In the genomic region with DNA sequence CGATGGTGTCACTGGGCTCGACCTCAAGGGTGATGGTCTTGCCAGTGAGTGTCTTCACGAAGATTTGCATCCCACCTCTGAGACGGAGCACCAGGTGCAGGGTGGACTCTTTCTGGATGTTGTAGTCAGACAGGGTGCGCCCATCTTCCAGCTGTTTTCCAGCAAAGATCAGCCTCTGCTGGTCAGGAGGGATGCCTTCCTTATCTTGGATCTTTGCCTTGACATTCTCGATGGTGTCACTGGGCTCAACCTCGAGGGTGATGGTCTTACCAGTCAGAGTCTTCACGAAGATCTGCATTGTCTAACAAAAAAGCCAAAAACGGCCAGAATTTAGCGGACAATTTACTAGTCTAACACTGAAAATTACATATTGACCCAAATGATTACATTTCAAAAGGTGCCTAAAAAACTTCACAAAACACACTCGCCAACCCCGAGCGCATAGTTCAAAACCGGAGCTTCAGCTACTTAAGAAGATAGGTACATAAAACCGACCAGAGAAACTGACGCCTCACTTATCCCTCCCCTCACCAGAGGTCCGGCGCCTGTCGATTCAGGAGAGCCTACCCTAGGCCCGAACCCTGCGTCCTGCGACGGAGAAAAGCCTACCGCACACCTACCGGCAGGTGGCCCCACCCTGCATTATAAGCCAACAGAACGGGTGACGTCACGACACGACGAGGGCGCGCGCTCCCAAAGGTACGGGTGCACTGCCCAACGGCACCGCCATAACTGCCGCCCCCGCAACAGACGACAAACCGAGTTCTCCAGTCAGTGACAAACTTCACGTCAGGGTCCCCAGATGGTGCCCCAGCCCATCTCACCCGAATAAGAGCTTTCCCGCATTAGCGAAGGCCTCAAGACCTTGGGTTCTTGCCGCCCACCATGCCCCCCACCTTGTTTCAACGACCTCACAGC, we compare ENCODE assay signal across 8 cellular contexts. TPM values are rescaled to one million over a fixed set of nuclear protein-coding genes. Genes with fewer than 3 reads are reported as not detected.
DNase-seq lines count a peak whose midpoint lies in the region; ATAC-seq lines count a peak whose summit lies in the region.

No MANE protein-coding gene starts in this region.

- peaks cover 0 to 10% (median 3%) of the 10 kb centered on the region in 3 donors for H3K27me3 Mint-ChIP-seq in naive B cell
- H3K27me3 Mint-ChIP-seq in stimulated activated naive B cell treated with anti-CD40 and anti-IgM and Interleukin-4, amounts not matched to agents 10 μg/mL and 1 μg/mL and 100 μg/mL, for 72 hours = peaks cover 0 to 4% of the 10 kb centered on the region in 2 donors

- H3K9me3 Mint-ChIP-seq in naive B cell = peaks cover 0 to 10% (median 2%) of the 10 kb centered on the region in 7 donors
- no peaks in the 10 kb centered on the region for H3K9me3 Mint-ChIP-seq in stimulated activated naive B cell treated with anti-CD40 and anti-IgM and Interleukin-4, amounts not matched to agents 10 μg/mL and 1 μg/mL and 100 μg/mL, for 72 hours

- ATAC-seq in GM18519 (IDR thresholded peaks at IDR 0.05; ENCODE audit: low FRiP score, unreplicated experiment) = peak; percentile 20
- peak; percentile 55 to 57 for ATAC-seq in naive B cell (ENCODE audit: low read depth in 2 of 2)
- ATAC-seq in stimulated activated naive B cell treated with anti-CD40 and anti-IgM and Interleukin-4, amounts not matched to agents 10 μg/mL and 1 μg/mL and 100 μg/mL, for 72 hours (replicated peaks) = peak; percentile 40 to 51

- H3K27ac Mint-ChIP-seq in naive B cell = peak overlapping the region; percentile 100
- H3K27ac Mint-ChIP-seq in stimulated activated naive B cell treated with anti-CD40 and anti-IgM and Interleukin-4, amounts not matched to agents 10 μg/mL and 1 μg/mL and 100 μg/mL, for 72 hours = peak overlapping the region; percentile 99

- H3K27ac ChIP-seq in epithelial cell of prostate = peak overlapping the region; percentile 99

- DNase-seq in HT1080 (ENCODE audit: low read depth) = peak; percentile 78
- peak; percentile 84 to 91 for DNase-seq in activated CD8-positive, alpha-beta memory T cell treated with anti-CD3 and anti-CD28 coated beads for 4 hours (ENCODE audit: low read depth in 2 of 2)
- DNase-seq in epithelial cell of prostate (ENCODE audit: low read depth, low spot score) = no peak
- DNase-seq in naive B cell = peak; percentile 90
- DNase-seq in stimulated activated naive B cell treated with anti-CD40 and anti-IgM and Interleukin-4, amounts not matched to agents 10 μg/mL and 1 μg/mL and 100 μg/mL, for 72 hours = peak; percentile 83
- no peak for DNase-seq in NCI-H1436 (lab: John Stamatoyannopoulos, UW)
- no peak for DNase-seq in NCI-H146 treated with DMSO at 0.1 percent for 48 hours (lab: John Stamatoyannopoulos, UW; ENCODE audit: unreplicated experiment)

- peaks cover 62 to 78% (median 64%) of the 10 kb centered on the region in 3 donors for H3K4me1 Mint-ChIP-seq in naive B cell
- H3K4me1 Mint-ChIP-seq in stimulated activated naive B cell treated with anti-CD40 and anti-IgM and Interleukin-4, amounts not matched to agents 10 μg/mL and 1 μg/mL and 100 μg/mL, for 72 hours = peaks cover 60 to 80% of the 10 kb centered on the region in 2 donors

- H3K4me3 Mint-ChIP-seq in naive B cell = peak overlapping the region; percentile 97 to 100 (median 100)
- peak overlapping the region; percentile 89 to 93 for H3K4me3 Mint-ChIP-seq in stimulated activated naive B cell treated with anti-CD40 and anti-IgM and Interleukin-4, amounts not matched to agents 10 μg/mL and 1 μg/mL and 100 μg/mL, for 72 hours

- peaks cover 27 to 29% of the 10 kb centered on the region in 2 donors for H3K36me3 Mint-ChIP-seq in naive B cell
- H3K36me3 Mint-ChIP-seq in stimulated activated naive B cell treated with anti-CD40 and anti-IgM and Interleukin-4, amounts not matched to agents 10 μg/mL and 1 μg/mL and 100 μg/mL, for 72 hours = peaks cover 39 to 48% of the 10 kb centered on the region in 2 donors

RNA-seq across cellular contexts. Expression of gene UBC, which starts 0.7 kb away (rescaled TPM):
- 1,483 and 1,600 TPM in 2 replicates for total RNA-seq in HT1080 (2014; rRNA removed; shearing (Covaris generic))
- 761 and 779 TPM in 2 replicates for polyA plus RNA-seq in HT1080 (2015; cell fraction: cytosol; rRNA removed)
- polyA plus RNA-seq in HT1080 (2015; cell fraction: nucleus; rRNA removed) = 1,911 and 1,983 TPM in 2 replicates
- polyA plus RNA-seq in naive B cell (ENCODE audit: low read depth in 6 of 6) = 1,000 to 10,000 TPM in 5 of 6 donors, 100 to 1,000 TPM in 1; 741 to 1,939 (median 1,380) TPM

RNA-seq across cellular contexts. Expression of gene SCARB1, which starts 50.1 kb away (rescaled TPM):
- total RNA-seq in HT1080 (2014; rRNA removed; shearing (Covaris generic)) = 18.6 and 19.5 TPM in 2 replicates
- polyA plus RNA-seq in HT1080 (2015; cell fraction: cytosol; rRNA removed) = 23.8 and 27.7 TPM in 2 replicates
- 41.9 and 46.0 TPM in 2 replicates for polyA plus RNA-seq in HT1080 (2015; cell fraction: nucleus; rRNA removed)
- 10 to 100 TPM in 4 of 6 donors, 1 to 10 TPM in 2; 4.1 to 20.8 (median 12.1) TPM for polyA plus RNA-seq in naive B cell (ENCODE audit: low read depth in 6 of 6)

Comparison
In these comparisons a context has a peak if more than half of its experiments do, and no peak if none do; other contexts are left out.
1. DNase-seq: peak in HT1080 (single experiment), activated CD8-positive, alpha-beta memory T cell treated with anti-CD3 and anti-CD28 coated beads for 4 hours (2 of 2), naive B cell (single experiment) and stimulated activated naive B cell treated with anti-CD40 and anti-IgM and Interleukin-4, amounts not matched to agents 10 μg/mL and 1 μg/mL and 100 μg/mL, for 72 hours (single experiment); none in epithelial cell of prostate (single experiment), NCI-H1436 (single experiment) and NCI-H146 treated with DMSO at 0.1 percent for 48 hours (single experiment).
2. Peak in every context shown above with its lines, with median percentiles within 50 percentile points of each other: ATAC-seq.